Comparison of ENCODE assay signal across 30 cellular contexts in genomic region chr2:216261042-216261537, GRCh38.
"Had no signal": no experiment of that assay in that cellular context is flagged by ENCODE, and none has a peak within 500 bp of the region (broad histone marks: within the 10 kb centered on the region; RNA-seq: fewer than 3 reads in every experiment).

No MANE protein-coding gene starts in this region.

- ATAC-seq: activated CD4-positive, alpha-beta T cell treated with anti-CD3 and anti-CD28 coated beads for 36 hours; activated CD4-positive, CD25-positive, alpha-beta regulatory T cell treated with anti-CD3 and anti-CD28 coated beads, Interleukin-2, amount 50 U/mL, for 24 hours; activated CD8-positive, alpha-beta memory T cell treated with anti-CD3 and anti-CD28 coated beads, Interleukin-2, amount 10 ng/mL, durations not matched to agents 7 days and 5 days; activated CD8-positive, alpha-beta T cell treated with anti-CD3 and anti-CD28 coated beads, Interleukin-2, amount 10 ng/mL, durations not matched to agents 7 days and 5 days; WTC11 had no signal

- H3K9me3 ChIP-seq: ascending aorta had no signal

- DNase-seq: activated CD4-positive, alpha-beta memory T cell treated with anti-CD3 and anti-CD28 coated beads, Interleukin-2, amount 10 ng/mL, durations not matched to agents 7 days and 5 days; activated CD4-positive, alpha-beta T cell treated with anti-CD3 and anti-CD28 coated beads for 1 hour; activated CD4-positive, alpha-beta T cell treated with anti-CD3 and anti-CD28 coated beads for 36 hours; activated CD4-positive, alpha-beta T cell treated with anti-CD3 and anti-CD28 coated beads for 48 hours; activated CD4-positive, alpha-beta T cell treated with anti-CD3 and anti-CD28 coated beads, Interleukin-2, amount 10 ng/mL, durations not matched to agents 7 days and 5 days; activated CD4-positive, alpha-beta T cell treated with anti-CD3 and anti-CD28 coated beads, Interleukin-2, amount 50 U/mL, for 48 hours; activated CD4-positive, CD25-positive, alpha-beta regulatory T cell; activated CD8-positive, alpha-beta memory T cell treated with anti-CD3 and anti-CD28 coated beads for 24 hours; activated CD8-positive, alpha-beta memory T cell treated with anti-CD3 and anti-CD28 coated beads, Interleukin-2, amount 10 ng/mL, durations not matched to agents 7 days and 5 days; activated CD8-positive, alpha-beta memory T cell treated with anti-CD3 and anti-CD28 coated beads, Interleukin-2, amount 50 U/mL, for 48 hours; activated CD8-positive, alpha-beta T cell treated with anti-CD3 and anti-CD28 coated beads, Interleukin-2, amount 10 ng/mL, durations not matched to agents 7 days and 5 days; activated effector memory CD4-positive, alpha-beta T cell treated with Interleukin-2 at 50 U/mL for 16 hours; activated gamma-delta T cell; activated naive CD4-positive, alpha-beta T cell treated with anti-CD3 and anti-CD28 coated beads, Interleukin-2, amount 10 ng/mL, durations not matched to agents 7 days and 5 days; activated naive CD4-positive, alpha-beta T cell treated with Interleukin-2 at 50 U/mL for 16 hours; activated naive CD8-positive, alpha-beta T cell treated with anti-CD3 and anti-CD28 coated beads, Interleukin-2, amount 10 ng/mL, durations not matched to agents 7 days and 5 days; activated naive CD8-positive, alpha-beta T cell treated with anti-CD3 and anti-CD28 coated beads, Interleukin-2, amount 50 U/mL, for 24 hours; activated T-cell treated with anti-CD3 and anti-CD28 coated beads, Interleukin-2, amount 50 U/mL, for 24 hours; activated T-cell treated with anti-CD3 and anti-CD28 coated beads, Interleukin-2, amount 50 U/mL, for 48 hours; amygdala; anterior cingulate cortex; caudate nucleus; cerebellar nuclear complex; T-helper 2 cell; T-helper 9 cell; WERI-Rb-1 had no signal

- H3K27me3 ChIP-seq: ascending aorta had no signal

- H3K4me1 ChIP-seq: ascending aorta had no signal

- H3K4me3 ChIP-seq: ascending aorta, cardiac muscle cell had no signal

- H3K36me3 ChIP-seq: ascending aorta, cardiac muscle cell, WERI-Rb-1 had no signal

- H3K27ac ChIP-seq: ascending aorta, cardiac muscle cell, WERI-Rb-1 had no signal
